Comparison of ENCODE assay signal across 9 cellular contexts in the genomic region with DNA sequence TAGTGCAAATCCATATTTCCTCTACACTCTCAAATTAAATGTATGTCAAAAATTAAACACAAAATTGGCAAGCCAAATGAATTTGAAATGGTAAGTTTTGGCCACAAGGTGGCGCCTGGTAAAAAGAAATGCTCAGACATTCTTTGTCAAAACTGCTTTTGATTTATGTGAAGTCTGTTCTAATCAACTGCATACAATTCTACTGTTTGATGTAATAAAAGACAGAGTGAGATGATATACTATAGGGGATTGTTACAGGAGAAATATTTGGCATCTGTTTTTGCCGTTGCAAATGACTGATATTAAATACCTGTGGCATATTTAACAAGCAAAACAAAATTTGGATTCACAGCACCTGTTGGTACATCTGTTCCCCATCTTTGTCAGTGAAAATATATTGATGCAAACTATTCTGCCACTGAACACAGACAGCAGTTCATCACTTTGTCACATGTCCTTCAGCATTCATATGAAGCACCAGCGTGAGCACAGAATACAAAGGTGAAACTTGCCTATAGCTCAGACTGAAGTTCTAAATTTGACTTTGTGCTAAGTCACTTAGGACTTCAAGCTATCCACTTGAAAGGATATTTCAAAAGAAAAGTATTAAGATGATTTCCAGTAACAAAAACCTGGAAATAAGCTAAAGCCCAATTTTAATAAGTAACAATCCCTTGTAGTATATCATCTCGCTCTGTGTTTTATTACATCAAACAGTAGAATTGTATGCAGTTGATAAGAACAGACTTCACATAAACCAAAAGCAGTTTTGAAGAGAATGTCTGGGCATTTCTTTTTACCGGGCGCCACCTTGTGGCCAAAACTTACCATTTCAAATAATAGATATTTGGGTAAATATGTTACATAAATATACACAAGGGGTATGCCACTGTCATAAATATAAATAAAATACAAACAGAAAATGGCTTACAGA. TPM values are rescaled to one million over a fixed set of nuclear protein-coding genes. Genes with fewer than 3 reads are reported as not detected.
DNase-seq lines count a peak whose midpoint lies in the region; ATAC-seq and TF ChIP-seq lines count a peak whose summit lies in the region.
"Had no signal": no experiment of that assay in that cellular context is flagged by ENCODE, and none has a peak within 500 bp of the region (broad histone marks: within the 10 kb centered on the region; RNA-seq: fewer than 3 reads in every experiment).

No MANE protein-coding gene starts in this region.

- H3K9ac ChIP-seq in skeletal muscle tissue (ENCODE audit: low read depth in 1 of 3, low read length in 3 of 3) = peak overlapping the region in 2 of 3 donors; percentile 27 to 32

- TF ChIP-seq POLR2A in GM18505 (IDR thresholded peaks at IDR 0.05; ENCODE audit: borderline replicate concordance, extremely low read depth, insufficient read depth, insufficient read length) = no peak

- no peaks in the 10 kb centered on the region for H3K9me3 Mint-ChIP-seq in T-cell

- peak; percentile 55 to 69 (median 66) for ATAC-seq in T-cell (replicated peaks in 1 of 4)
- ATAC-seq in right cardiac atrium = peak in 1 of 2 donors; percentile 29
- ATAC-seq in GM19463 (IDR thresholded peaks at IDR 0.05; ENCODE audit: unreplicated experiment) = no peak
- ATAC-seq in GM18505 (IDR thresholded peaks at IDR 0.05; ENCODE audit: unreplicated experiment) = no peak

- H3K9me3 ChIP-seq in right cardiac atrium (ENCODE audit: control insufficient read depth, low read length) (no peaks in the 10 kb centered on the region), skeletal muscle tissue (ENCODE audit: control insufficient read depth in 3 of 3, low read length in 3 of 3) (no peaks in the 10 kb centered on the region)

- H3K27me3 ChIP-seq in right cardiac atrium (ENCODE audit: control insufficient read depth, insufficient read depth) (no peaks in the 10 kb centered on the region), skeletal muscle tissue (ENCODE audit: control insufficient read depth in 3 of 3, insufficient read depth in 3 of 3, low read length in 3 of 3) (no peaks in the 10 kb centered on the region)

- intact Hi-C loops in right cardiac atrium (cut with DNase I) = loop anchor here in 2 of 4 donors (5.0 to 10.0 kb wide), 2 partner anchors 280 to 283 kb away; no protein-coding TSS in a partner anchor

- DNase-seq in DMS53 (lab: John Stamatoyannopoulos, UW) (peak; percentile 80), LoVo (ENCODE audit: low spot score) (peak; percentile 61), T-cell (peak; percentile 21 to 69 (median 54)), amniotic stem cell (lab: John Stamatoyannopoulos, UW) (peak; percentile 16), right cardiac atrium (peak in 2 of 3 donors; percentile 33 to 76)

- POLR2A ChIA-PET in T-cell (lab: Charles Lee) = interaction anchor here (0.5 to 0.9 kb wide), 3 partner anchors 20 to 175 kb away, joined by 3 to 5 read pairs (median 5); a partner anchor contains a TSS

- H3K4me1 Mint-ChIP-seq in T-cell = peaks cover 8 to 11% (median 8%) of the 10 kb centered on the region in 3 donors

- no peak overlapping the region for H3K4me3 Mint-ChIP-seq in T-cell

- no peaks in the 10 kb centered on the region for H3K27me3 Mint-ChIP-seq in T-cell

- peaks cover 0 to 17% (median 0%) of the 10 kb centered on the region in 3 donors for H3K36me3 ChIP-seq in skeletal muscle tissue (ENCODE audit: control insufficient read depth in 3 of 3, insufficient read depth in 3 of 3, low read length in 3 of 3)

- peak overlapping the region in 1 of 2 donors; percentile 47 for H3K27ac Mint-ChIP-seq in T-cell

- CTCF ChIA-PET in T-cell (lab: Charles Lee) = interaction anchor here (0.5 to 2.5 kb wide), 37 partner anchors 10 to 747 kb away, joined by 3 to 54 read pairs (median 4); a partner anchor contains a TSS

- WGBS in right cardiac atrium = 11% methylated on average over 6 of the region's 6 CpGs

- H3K27ac ChIP-seq in right cardiac atrium (ENCODE audit: low read length) (peak overlapping the region; percentile 68), skeletal muscle tissue (ENCODE audit: low read depth, low read length) (peak overlapping the region; percentile 26)
- H3K27ac ChIP-seq: SK-N-MC had no signal

- H3K4me1 ChIP-seq in right cardiac atrium (ENCODE audit: control insufficient read depth, insufficient read depth, low read length) = peaks cover 2% of the 10 kb centered on the region
- peaks cover 3 to 7% (median 6%) of the 10 kb centered on the region in 3 donors for H3K4me1 ChIP-seq in skeletal muscle tissue (ENCODE audit: control insufficient read depth in 3 of 3, insufficient read depth in 3 of 3, low read length in 3 of 3)

- H3K4me3 ChIP-seq in right cardiac atrium (ENCODE audit: low read length) = no peak overlapping the region
- H3K4me3 ChIP-seq in skeletal muscle tissue (ENCODE audit: low read length in 3 of 3) = peak overlapping the region in 2 of 3 donors; percentile 15 to 55
- H3K4me3 ChIP-seq: SK-N-MC had no signal

- peaks cover 16% of the 10 kb centered on the region for H3K36me3 Mint-ChIP-seq in T-cell

RNA-seq across cellular contexts. Expression of a gene that starts 10.2 kb away (rescaled TPM):
- 1 to 10 TPM in 1 of 5 donors, under 1 TPM in 1, not detected in 3; 0.21 to 1.0 TPM for total RNA-seq in T-cell
- total RNA-seq in right cardiac atrium = under 1 TPM; 0.24 to 0.67 (median 0.50) TPM
- polyA plus RNA-seq in right cardiac atrium = 1.8 TPM
- total RNA-seq in skeletal muscle tissue = under 0.01 TPM

RNA-seq across cellular contexts. Expression of a gene that starts 34.3 kb away (rescaled TPM):
- total RNA-seq in T-cell (10 to 100 TPM; 23.2 to 38.2 (median 33.6) TPM), right cardiac atrium (10 to 100 TPM; 22.7 to 34.7 (median 26.0) TPM), skeletal muscle tissue (50.1 TPM)
- polyA plus RNA-seq in right cardiac atrium = 14.0 TPM

Comparison
In these comparisons a context has a peak if more than half of its experiments do, and no peak if none do; other contexts are left out.
1. DNase-seq: peak in every context shown above with its lines; median percentile 80 in DMS53; 61 in LoVo; 54 in right cardiac atrium; 54 in T-cell; 16 in amniotic stem cell.
2. ATAC-seq: peak in T-cell (4 of 4); none in GM19463 (single experiment) and GM18505 (single experiment).